In genomic region chr13:110932588-110932987, GRCh38 we compare ENCODE assay signal across 3 cellular contexts.
TF ChIP-seq lines count a peak whose summit lies in the region.

No MANE protein-coding gene starts in this region.

TF ChIP-seq in SK-N-SH treated with all-trans-retinoic acid at 6 μM for 48 hours, 23 proteins besides CTCF, POLR2A, EP300 and RAD21 (continued from another document):
- TF ChIP-seq POU6F1 (CRISPR knock-in tag; IDR thresholded peaks at IDR 0.05; ENCODE audit: borderline replicate concordance, low read depth) = no peak

TF ChIP-seq in SK-N-SH, 30 proteins besides CTCF, POLR2A, EP300 and RAD21 (continued from another document):
- TF ChIP-seq IRF3 (IDR thresholded peaks at IDR 0.05; ENCODE audit: low read depth, low read length) = no peak
- no peak for TF ChIP-seq MXI1 (IDR thresholded peaks at IDR 0.05; ENCODE audit: low read depth, low read length)
- no peak for TF ChIP-seq TEAD4 (IDR thresholded peaks at IDR 0.05; ENCODE audit: borderline replicate concordance, insufficient read depth)
- TF ChIP-seq JUND (IDR thresholded peaks at IDR 0.05) = no peak
- no peak for TF ChIP-seq ZBTB33 (IDR thresholded peaks at IDR 0.05; ENCODE audit: borderline replicate concordance, low read depth)
- no peak for TF ChIP-seq FOXM1 (IDR thresholded peaks at IDR 0.05; ENCODE audit: low read depth)
- TF ChIP-seq SMC3 (IDR thresholded peaks at IDR 0.05; ENCODE audit: low read depth, low read length) = no peak
- TF ChIP-seq RCOR1 (IDR thresholded peaks at IDR 0.05; ENCODE audit: low read length) = no peak
- TF ChIP-seq REST (IDR thresholded peaks at IDR 0.05; ENCODE audit: low read depth, low read length) = no peak
- TF ChIP-seq TAF1 (IDR thresholded peaks at IDR 0.05; ENCODE audit: borderline replicate concordance, low read depth, low read length) = no peak
- TF ChIP-seq ELF1 (IDR thresholded peaks at IDR 0.05) = no peak
- no peak for TF ChIP-seq RFX5 (IDR thresholded peaks at IDR 0.05; ENCODE audit: low read length)
- no peak for TF ChIP-seq GATA2 (CRISPR knock-in tag; IDR thresholded peaks at IDR 0.05)
- TF ChIP-seq RXRA (IDR thresholded peaks at IDR 0.05; ENCODE audit: borderline replicate concordance, low read depth) = no peak

TF ChIP-seq in K562, 482 proteins besides CTCF, POLR2A, EP300 and RAD21 (continued from another document):
- no peak for TF ChIP-seq ZNF318 (IDR thresholded peaks at IDR 0.05; ENCODE audit: borderline replicate concordance in 1 of 2, low read depth in 1 of 2)
- 0 out of 2 replicates have a peak, but pooled peaks have one; percentile 17 for TF ChIP-seq BCOR (IDR thresholded peaks at IDR 0.05)
- TF ChIP-seq ZNF146 (CRISPR knock-in tag; IDR thresholded peaks at IDR 0.05; ENCODE audit: unreplicated experiment) = peak; percentile 76
TF ChIP-seq in K562: peak in this region for 3.
